Comparison of ENCODE assay signal across 11 cellular contexts in genomic region chrX:46754450-46755075, GRCh38. TPM values are rescaled to one million over a fixed set of nuclear protein-coding genes. Genes with fewer than 3 reads are reported as not detected.
A peak's percentile ranks its signal among the peaks of the same experiment; 100 is the strongest.
DNase-seq lines count a peak whose midpoint lies in the region; ATAC-seq and TF ChIP-seq lines count a peak whose summit lies in the region.
"Had no signal": no experiment of that assay in that cellular context is flagged by ENCODE, and none has a peak within 500 bp of the region (broad histone marks: within the 10 kb centered on the region; RNA-seq: fewer than 3 reads in every experiment).

No MANE protein-coding gene starts in this region.

- peak overlapping the region; percentile 61 for H3K4me3 Mint-ChIP-seq in T-helper 2 cell treated with Interferon-gamma antibody and Interleukin-4, amounts not matched to agents 5 μg/mL and 100 μg/mL, for 36 hours
- H3K4me3 Mint-ChIP-seq in progenitor cell of endocrine pancreas (ENCODE audit: low read depth), result peak overlapping the region; percentile 21

- H3K4me3 ChIP-seq in GM12864 (ENCODE audit: low read depth, low read length) (peak overlapping the region; percentile 37), MG63 (no peak overlapping the region)
- H3K4me3 ChIP-seq: psoas muscle had no signal

- peaks cover 13% of the 10 kb centered on the region for H3K36me3 Mint-ChIP-seq in T-helper 2 cell treated with Interferon-gamma antibody and Interleukin-4, amounts not matched to agents 5 μg/mL and 100 μg/mL, for 36 hours (ENCODE audit: low read depth)
- no peaks in the 10 kb centered on the region for H3K36me3 Mint-ChIP-seq in progenitor cell of endocrine pancreas (ENCODE audit: insufficient read depth)

- H3K4me1 Mint-ChIP-seq in T-helper 2 cell treated with Interferon-gamma antibody and Interleukin-4, amounts not matched to agents 5 μg/mL and 100 μg/mL, for 36 hours (ENCODE audit: low read depth), result peaks cover 41% of the 10 kb centered on the region
- peaks cover 11% of the 10 kb centered on the region for H3K4me1 Mint-ChIP-seq in progenitor cell of endocrine pancreas (ENCODE audit: low read depth)

- DNase-seq in GM12864 (ENCODE audit: low read depth) (no peak), progenitor cell of endocrine pancreas (ENCODE audit: low spot score, unreplicated experiment) (no peak), MG63 (no peak), LoVo (ENCODE audit: low spot score) (no peak)
- DNase-seq in T-helper 2 cell treated with Interferon-gamma antibody and Interleukin-4, amounts not matched to agents 5 μg/mL and 100 μg/mL, for 36 hours (ENCODE audit: low spot score), result no peak
- DNase-seq in activated effector memory CD4-positive, alpha-beta T cell treated with anti-CD3 and anti-CD28 coated beads, Interleukin-2, amount 50 U/mL, for 16 hours, result no peak
- DNase-seq: activated gamma-delta T cell; central memory CD4-positive, alpha-beta T cell; NCI-H1694; psoas muscle had no signal

- H3K36me3 ChIP-seq in MG63, result no peaks in the 10 kb centered on the region

- TF ChIP-seq CTCF in GM12864 (IDR thresholded peaks at IDR 0.05; ENCODE audit: low read depth, low read length, missing control alignments) (no peak), progenitor cell of endocrine pancreas (IDR thresholded peaks at IDR 0.05; ENCODE audit: unreplicated experiment) (no peak)

- peak; percentile 27 for ATAC-seq in HG02610 (IDR thresholded peaks at IDR 0.05; ENCODE audit: unreplicated experiment)
- ATAC-seq: psoas muscle had no signal

- no peaks in the 10 kb centered on the region for H3K27me3 ChIP-seq in MG63

- no peaks in the 10 kb centered on the region for H3K9me3 ChIP-seq in MG63
- H3K9me3 ChIP-seq: psoas muscle had no signal

- no peaks in the 10 kb centered on the region for H3K27me3 Mint-ChIP-seq in T-helper 2 cell treated with Interferon-gamma antibody and Interleukin-4, amounts not matched to agents 5 μg/mL and 100 μg/mL, for 36 hours (ENCODE audit: low read depth)
- no peaks in the 10 kb centered on the region for H3K27me3 Mint-ChIP-seq in progenitor cell of endocrine pancreas

- no peaks in the 10 kb centered on the region for H3K9me3 Mint-ChIP-seq in T-helper 2 cell treated with Interferon-gamma antibody and Interleukin-4, amounts not matched to agents 5 μg/mL and 100 μg/mL, for 36 hours
- peaks cover 4% of the 10 kb centered on the region for H3K9me3 Mint-ChIP-seq in progenitor cell of endocrine pancreas (ENCODE audit: low read depth)

- peak overlapping the region; percentile 69 for H3K27ac Mint-ChIP-seq in T-helper 2 cell treated with Interferon-gamma antibody and Interleukin-4, amounts not matched to agents 5 μg/mL and 100 μg/mL, for 36 hours
- H3K27ac Mint-ChIP-seq in progenitor cell of endocrine pancreas, result peak overlapping the region; percentile 56

RNA-seq across cellular contexts. Expression of gene SLC9A7, which starts 4.4 kb away (rescaled TPM):
- 9.5 and 11.1 TPM in 2 replicates for total RNA-seq in progenitor cell of endocrine pancreas
- total RNA-seq in MG63 (2014; rRNA removed; shearing (Covaris generic); ENCODE audit: low replicate concordance), result 1.2 and 1.4 TPM in 2 replicates
